Comparison of ENCODE assay signal across 10 cellular contexts in the genomic region with DNA sequence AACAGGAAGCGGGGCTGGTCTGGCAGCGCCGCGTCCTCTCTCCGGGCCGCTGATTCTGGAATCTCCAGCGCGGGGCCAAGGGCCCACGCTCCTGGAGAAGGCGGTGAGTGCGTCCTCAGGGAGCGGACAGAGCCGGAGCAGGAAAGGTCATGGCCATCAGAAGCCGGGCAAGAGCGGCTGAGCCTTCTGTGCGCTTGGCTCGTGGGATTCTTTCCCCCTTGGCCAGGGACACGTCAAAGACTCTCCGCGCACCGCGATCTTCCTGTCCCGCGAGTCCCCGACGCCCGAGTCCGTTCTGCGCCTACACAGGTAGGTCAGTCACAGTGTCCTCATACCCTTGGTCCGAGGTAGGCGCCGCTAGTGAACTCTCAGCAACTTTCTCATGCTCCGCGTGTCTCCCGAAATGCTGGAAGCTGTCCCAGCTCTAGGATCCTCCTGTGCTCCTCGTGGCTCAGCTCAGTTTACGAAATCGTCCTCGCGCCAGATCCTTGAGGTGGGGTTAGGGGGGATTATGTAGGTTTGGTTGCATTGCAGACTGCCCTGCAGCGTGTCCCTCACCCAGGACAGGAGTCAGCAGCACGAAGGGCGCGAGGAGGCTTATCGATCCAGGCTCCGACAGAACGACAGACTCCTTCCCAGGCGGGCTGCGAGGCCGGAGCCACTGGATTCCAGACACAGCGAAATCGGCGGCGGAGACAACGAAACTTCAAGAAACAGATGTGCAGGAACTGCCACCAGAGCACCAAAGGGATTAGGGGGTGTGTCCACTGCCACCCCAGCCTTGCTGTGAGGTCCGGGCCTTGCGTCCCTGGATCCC. TPM values are rescaled to one million over a fixed set of nuclear protein-coding genes. Genes with fewer than 3 reads are reported as not detected.
DNase-seq lines count a peak whose midpoint lies in the region; ATAC-seq and TF ChIP-seq lines count a peak whose summit lies in the region.
"Had no signal": no experiment of that assay in that cellular context is flagged by ENCODE, and none has a peak within 500 bp of the region (broad histone marks: within the 10 kb centered on the region; RNA-seq: fewer than 3 reads in every experiment).

No MANE protein-coding gene starts in this region.

- no peaks in the 10 kb centered on the region for H3K9me3 ChIP-seq in left ventricle myocardium inferior (replicated peaks)
- H3K9me3 ChIP-seq in trophoblast cell (ENCODE audit: insufficient read depth, low read depth, low read length): peaks cover 16% of the 10 kb centered on the region
- H3K9me3 ChIP-seq in ovary: peaks cover 0 to 3% of the 10 kb centered on the region in 2 donors

- H3K4me2 ChIP-seq in trophoblast cell (ENCODE audit: low read length): peak overlapping the region; percentile 41

- no peak overlapping the region for H2BK5ac ChIP-seq in trophoblast cell (ENCODE audit: low read depth, low read length, poor library complexity)

- intact Hi-C loops in left ventricle myocardium inferior (cut with micrococcal nuclease) (no loop called here), ovary (cut with DNase I) (loop anchor here in 1 of 4 donors (10.0 kb wide), 1 partner anchor 125 kb away; no protein-coding TSS in a partner anchor)

- peak overlapping the region; percentile 51 for H3K4me3 Mint-ChIP-seq in activated T-helper 17 cell treated with anti-CD3 and anti-CD28 coated beads, Interleukin-2, amount 50 U/mL, for 72 hours

- ATAC-seq in activated T-helper 17 cell treated with anti-CD3 and anti-CD28 coated beads, Interleukin-2, amount 50 U/mL, for 72 hours (replicated peaks): no peak
- ATAC-seq: activated CD4-positive, CD25-positive, alpha-beta regulatory T cell treated with anti-CD3 and anti-CD28 coated beads, Interleukin-2, amount 50 U/mL, for 24 hours had no signal

- no peak overlapping the region for H4K12ac ChIP-seq in trophoblast cell (ENCODE audit: low read depth, low read length)

- DNase-seq in GM13976 (ENCODE audit: low spot score) (peak; percentile 37), left ventricle myocardium inferior (no peak), trophoblast cell (no peak), C1 segment of cervical spinal cord (lab: John Stamatoyannopoulos, UW) (no peak), NCI-H226 (no peak), ovary (no peak), T1000 (lab: John Stamatoyannopoulos, UW) (no peak)
- DNase-seq: NK-92 treated with Interleukin-12 subunit alpha and Interleukin-12 subunit beta, amount 100 ng/mL, for 24 hours had no signal

- H3K4me1 Mint-ChIP-seq in activated T-helper 17 cell treated with anti-CD3 and anti-CD28 coated beads, Interleukin-2, amount 50 U/mL, for 72 hours: no peaks in the 10 kb centered on the region

- no peak overlapping the region for H3K27ac Mint-ChIP-seq in activated T-helper 17 cell treated with anti-CD3 and anti-CD28 coated beads, Interleukin-2, amount 50 U/mL, for 72 hours

- no peak overlapping the region for H3K4ac ChIP-seq in trophoblast cell (ENCODE audit: low read depth, low read length)

- no peak overlapping the region for H2AK5ac ChIP-seq in trophoblast cell (ENCODE audit: low read length)

- TF ChIP-seq CTCF in GM13976 (IDR thresholded peaks at IDR 0.05; ENCODE audit: borderline replicate concordance, control extremely low read depth, extremely low read depth, insufficient read depth, missing control alignments): no peak
- TF ChIP-seq CTCF in left ventricle myocardium inferior (IDR thresholded peaks at IDR 0.05; ENCODE audit: borderline replicate concordance): no peak
- no peak for TF ChIP-seq CTCF in ovary (IDR thresholded peaks at IDR 0.05)

- H3K4me3 ChIP-seq in left ventricle myocardium inferior: peak overlapping the region; percentile 51
- H3K4me3 ChIP-seq in trophoblast cell (ENCODE audit: low read depth, low read length): no peak overlapping the region
- no peak overlapping the region for H3K4me3 ChIP-seq in ovary

- H3K23ac ChIP-seq in trophoblast cell (ENCODE audit: low read length): no peak overlapping the region

- H3K27me3 Mint-ChIP-seq in activated T-helper 17 cell treated with anti-CD3 and anti-CD28 coated beads, Interleukin-2, amount 50 U/mL, for 72 hours: peaks cover 81% of the 10 kb centered on the region

- H3K27me3 ChIP-seq in left ventricle myocardium inferior (ENCODE audit: low read depth) (peaks cover 100% of the 10 kb centered on the region), trophoblast cell (ENCODE audit: insufficient read depth, low read length) (peaks cover 93% of the 10 kb centered on the region), ovary (no peaks in the 10 kb centered on the region)

- H3K27ac ChIP-seq in left ventricle myocardium inferior (replicated peaks) (no peak overlapping the region), trophoblast cell (ENCODE audit: low read depth, low read length) (no peak overlapping the region), ovary (no peak overlapping the region)

- no peak for TF ChIP-seq POLR2A in ovary (IDR thresholded peaks at IDR 0.05)

- H3K79me1 ChIP-seq in trophoblast cell (ENCODE audit: low read length): no peaks in the 10 kb centered on the region

- no peak overlapping the region for H3K18ac ChIP-seq in trophoblast cell (ENCODE audit: low read length)

- H4K91ac ChIP-seq in trophoblast cell (ENCODE audit: low read depth, low read length): no peak overlapping the region

- no peaks in the 10 kb centered on the region for H3K79me2 ChIP-seq in trophoblast cell (ENCODE audit: control insufficient read depth, insufficient read depth, low read length, poor library complexity)

- WGBS in trophoblast cell (ENCODE audit: extremely low coverage, insufficient coverage, insufficient read length): no CpG with 5 or more reads among the region's 57 CpGs
- 5 to 9% (median 8%) methylated on average over 48 to 57 of the region's 57 CpGs for WGBS in ovary, 3 donors

- H3K36me3 ChIP-seq in left ventricle myocardium inferior (no peaks in the 10 kb centered on the region), trophoblast cell (ENCODE audit: control insufficient read depth in 1 of 2, insufficient read depth in 2 of 2, low read length in 2 of 2) (no peaks in the 10 kb centered on the region), ovary (no peaks in the 10 kb centered on the region)

- H2BK12ac ChIP-seq in trophoblast cell (ENCODE audit: low read length): no peak overlapping the region

- in situ Hi-C loops in GM13976 (cut with MboI; ENCODE audit: low sequenced_read_pairs, unreplicated experiment): no loop called here

- no peak for TF ChIP-seq EP300 in ovary (IDR thresholded peaks at IDR 0.05)

- H2BK120ac ChIP-seq in trophoblast cell (ENCODE audit: insufficient read depth, low read length, poor library complexity): no peak overlapping the region

- no peaks in the 10 kb centered on the region for H3K9me3 Mint-ChIP-seq in activated T-helper 17 cell treated with anti-CD3 and anti-CD28 coated beads, Interleukin-2, amount 50 U/mL, for 72 hours

- no peak overlapping the region for H4K8ac ChIP-seq in trophoblast cell (ENCODE audit: low read depth, low read length)

- H2AFZ ChIP-seq in trophoblast cell (ENCODE audit: insufficient read depth, low read length, poor library complexity): no peak overlapping the region

- H3K36me3 Mint-ChIP-seq in activated T-helper 17 cell treated with anti-CD3 and anti-CD28 coated beads, Interleukin-2, amount 50 U/mL, for 72 hours (ENCODE audit: low read depth): no peaks in the 10 kb centered on the region

- H3K9ac ChIP-seq in trophoblast cell (ENCODE audit: low read length): no peak overlapping the region

- peaks cover 35% of the 10 kb centered on the region for H3K4me1 ChIP-seq in left ventricle myocardium inferior
- peaks cover 2 to 6% of the 10 kb centered on the region in 2 experiments for H3K4me1 ChIP-seq in trophoblast cell (ENCODE audit: control insufficient read depth in 1 of 2, insufficient read depth in 2 of 2, low read length in 2 of 2)
- H3K4me1 ChIP-seq in ovary (ENCODE audit: insufficient read depth): peaks cover 6% of the 10 kb centered on the region

- no peak overlapping the region for H3K14ac ChIP-seq in trophoblast cell (ENCODE audit: low read length)

RNA-seq across cellular contexts. Expression of gene LHX6, which starts 8.7 kb away (rescaled TPM):
- not detected for total RNA-seq in activated T-helper 17 cell treated with anti-CD3 and anti-CD28 coated beads, Interleukin-2, amount 50 U/mL, for 72 hours
- 4.4 TPM for total RNA-seq in left ventricle myocardium inferior
- polyA plus RNA-seq in trophoblast cell (2013): 0.04 and 0.07 TPM in 2 replicates
- total RNA-seq in ovary: 1 to 10 TPM in 6 of 7 donors, under 1 TPM in 1; 0.46 to 8.8 (median 2.1) TPM
- 1 to 10 TPM; 5.0 to 6.6 TPM for polyA plus RNA-seq in ovary

RNA-seq across cellular contexts. Expression of gene RBM18, which starts 44.6 kb away (rescaled TPM):
- total RNA-seq in activated T-helper 17 cell treated with anti-CD3 and anti-CD28 coated beads, Interleukin-2, amount 50 U/mL, for 72 hours: 10 to 100 TPM; 25.7 to 36.1 TPM
- total RNA-seq in left ventricle myocardium inferior (40.7 TPM), ovary (10 to 100 TPM in 6 of 7 donors, 1 to 10 TPM in 1; 8.3 to 23.7 (median 17.0) TPM)
- 13.9 and 15.2 TPM in 2 replicates for polyA plus RNA-seq in trophoblast cell (2013)
- polyA plus RNA-seq in ovary: 10 to 100 TPM in 1 of 2 donors, 1 to 10 TPM in 1; 9.5 to 25.0 TPM

RNA-seq across cellular contexts. Expression of gene MRRF, which starts 44.6 kb away (rescaled TPM):
- 10 to 100 TPM; 42.7 to 51.3 TPM for total RNA-seq in activated T-helper 17 cell treated with anti-CD3 and anti-CD28 coated beads, Interleukin-2, amount 50 U/mL, for 72 hours
- total RNA-seq in left ventricle myocardium inferior (35.8 TPM), ovary (10 to 100 TPM; 17.9 to 28.5 (median 22.2) TPM)
- 27.8 and 29.1 TPM in 2 replicates for polyA plus RNA-seq in trophoblast cell (2013)
- 10 to 100 TPM; 15.6 to 29.8 TPM for polyA plus RNA-seq in ovary
